1 cellular context compared by ENCODE assay signal in the genomic region with DNA sequence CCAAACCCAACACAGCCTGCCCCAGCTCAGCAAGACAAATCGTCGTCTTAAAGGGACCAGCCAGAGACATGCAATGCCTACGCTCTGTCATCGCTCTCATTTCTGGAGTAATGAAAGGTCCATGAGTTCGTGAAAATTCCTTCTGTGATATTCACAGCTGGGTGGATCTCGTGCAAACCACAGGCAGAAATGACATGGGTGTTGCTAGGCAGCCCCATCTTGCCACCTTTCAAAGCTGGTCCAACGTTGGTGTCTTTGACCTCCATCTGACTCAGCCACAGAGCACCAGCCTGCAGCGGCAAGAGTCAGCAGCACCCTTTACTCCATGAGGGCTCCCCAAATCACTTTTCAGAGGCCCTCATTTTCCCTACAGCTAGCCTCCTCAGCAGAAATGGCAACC.
TF ChIP-seq lines count a peak whose summit lies in the region.

No MANE protein-coding gene starts in this region.

TF ChIP-seq in GM23338, 12 proteins besides CTCF, POLR2A, EP300 and RAD21 (continued from another document):
- TF ChIP-seq ZNF462 (CRISPR knock-in tag; IDR thresholded peaks at IDR 0.05) (no peak), EZH2 (IDR thresholded peaks at IDR 0.05; ENCODE audit: low read depth, unreplicated experiment) (no peak), EZH2phosphoT487 (IDR thresholded peaks at IDR 0.05; ENCODE audit: unreplicated experiment) (no peak), ETS1 (IDR thresholded peaks at IDR 0.05) (no peak), NANOG (IDR thresholded peaks at IDR 0.05; ENCODE audit: borderline replicate concordance) (no peak), ZNF331 (CRISPR knock-in tag; IDR thresholded peaks at IDR 0.05; ENCODE audit: low read depth) (no peak), POLR2AphosphoS5 (IDR thresholded peaks at IDR 0.05; ENCODE audit: low read depth) (no peak)
